Comparison of ENCODE assay signal across 20 cellular contexts in genomic region chr2:223486741-223487140, GRCh38.
A peak's percentile ranks its signal among the peaks of the same experiment; 100 is the strongest.
DNase-seq lines count a peak whose midpoint lies in the region; FAIRE-seq and TF ChIP-seq lines count a peak whose summit lies in the region.
"Had no signal": no experiment of that assay in that cellular context is flagged by ENCODE, and none has a peak within 500 bp of the region (broad histone marks: within the 10 kb centered on the region; RNA-seq: fewer than 3 reads in every experiment).

No MANE protein-coding gene starts in this region.

- no peak overlapping the region for H2AFZ ChIP-seq in hepatocyte

- TF ChIP-seq CTCF in hepatocyte (IDR thresholded peaks at IDR 0.05; ENCODE audit: poor library complexity), result no peak

- peak; percentile 90 for FAIRE-seq in islet of Langerhans (lab: Jason Lieb, UNC)
- FAIRE-seq: GM12878 had no signal

- H3K79me2 ChIP-seq in hepatocyte, result no peaks in the 10 kb centered on the region

- no peaks in the 10 kb centered on the region for H3K9me2 ChIP-seq in hepatocyte (replicated peaks; ENCODE audit: insufficient read depth)

- H3K36me3 ChIP-seq in BLaER1, result no peaks in the 10 kb centered on the region
- H3K36me3 ChIP-seq in hepatocyte (replicated peaks; ENCODE audit: insufficient read depth, low read depth), result no peaks in the 10 kb centered on the region
- H3K36me3 ChIP-seq: Peyer's patch had no signal

- H3K9ac ChIP-seq in BLaER1, result no peak overlapping the region; the same call in 1 of the 2 replicates

- no peak overlapping the region; the same call in 1 of the 2 replicates for H3K4me3 ChIP-seq in BLaER1
- no peak overlapping the region for H3K4me3 ChIP-seq in hepatocyte
- H3K4me3 ChIP-seq: GM12878, Peyer's patch, SK-N-MC had no signal

- H3K27ac ChIP-seq in BLaER1, result peak overlapping the region; percentile 67; the same call in 1 of the 2 replicates
- H3K27ac ChIP-seq in hepatocyte, result no peak overlapping the region
- H3K27ac ChIP-seq: Peyer's patch, SK-N-MC had no signal

- H4K20me1 ChIP-seq in BLaER1, result no peaks in the 10 kb centered on the region
- H4K20me1 ChIP-seq in hepatocyte (ENCODE audit: insufficient read depth, poor library complexity, severe bottlenecking), result no peaks in the 10 kb centered on the region

- H3K4me2 ChIP-seq in BLaER1 (peak overlapping the region; percentile 73), hepatocyte (no peak overlapping the region)

- peaks cover 14% of the 10 kb centered on the region for H3K9me3 ChIP-seq in BLaER1
- no peaks in the 10 kb centered on the region for H3K9me3 ChIP-seq in hepatocyte (ENCODE audit: low read depth)
- H3K9me3 ChIP-seq: Peyer's patch had no signal

- DNase-seq in NCI-H82 (lab: John Stamatoyannopoulos, UW), result peak; percentile 31
- peak; percentile 33 for DNase-seq in amniotic epithelial cell (ENCODE audit: low read depth)
- no peak for DNase-seq in activated naive CD4-positive, alpha-beta T cell treated with Interleukin-2 at 50 U/mL for 16 hours
- DNase-seq in SHP77 (lab: John Stamatoyannopoulos, UW), result no peak
- no peak for DNase-seq in hepatocyte (ENCODE audit: low spot score)
- no peak for DNase-seq in NCI-H1930 (lab: John Stamatoyannopoulos, UW)
- DNase-seq: CD4-positive, CD25-positive, alpha-beta regulatory T cell; DND-41; H7; Karpas-422; NCI-H1694 treated with DMSO at 0.1 percent for 48 hours; NCI-H2107; NCI-H226; NCI-H510A treated with DMSO at 0.1 percent for 48 hours; NCI-H748 treated with DMSO at 0.1 percent for 48 hours; Peyer's patch had no signal

- H3K27me3 ChIP-seq in BLaER1 (no peaks in the 10 kb centered on the region), hepatocyte (no peaks in the 10 kb centered on the region)
- H3K27me3 ChIP-seq: Peyer's patch had no signal

- H3K4me1 ChIP-seq in BLaER1 (peaks cover 76% of the 10 kb centered on the region), hepatocyte (ENCODE audit: insufficient read depth) (no peaks in the 10 kb centered on the region)
- H3K4me1 ChIP-seq: Peyer's patch had no signal

Comparison
In these comparisons a context has a peak if more than half of its experiments do, and no peak if none do; other contexts are left out.
1. DNase-seq: peak in NCI-H82 (single experiment) and amniotic epithelial cell (single experiment); none in activated naive CD4-positive, alpha-beta T cell treated with Interleukin-2 at 50 U/mL for 16 hours (single experiment), SHP77 (0 of 2), hepatocyte (single experiment) and NCI-H1930 (0 of 2).